In the genomic region with DNA sequence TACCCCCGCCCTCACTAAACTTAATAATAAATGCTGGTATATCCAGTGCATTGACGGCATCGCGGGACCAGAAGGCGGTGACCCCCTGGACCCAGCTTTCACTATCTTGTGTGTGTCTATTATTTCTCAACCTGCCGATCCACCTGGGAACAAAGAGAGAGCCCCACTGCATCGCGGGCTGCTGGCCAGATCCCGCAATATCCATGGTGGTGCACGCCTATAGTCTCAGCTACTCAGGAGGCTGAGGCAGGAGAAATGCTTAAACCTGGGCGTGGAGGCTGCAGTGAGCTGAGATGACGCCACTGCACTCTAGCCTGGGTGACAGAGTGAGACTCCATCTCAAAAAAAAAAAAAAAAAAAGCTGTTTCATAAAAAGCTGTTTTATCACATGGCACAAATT, we compare ENCODE assay signal across 1 cellular context.
A peak's percentile ranks its signal among the peaks of the same experiment; 100 is the strongest.
TF ChIP-seq lines count a peak whose summit lies in the region.

No MANE protein-coding gene starts in this region.

TF ChIP-seq in HepG2, 621 proteins besides CTCF, POLR2A, EP300 and RAD21:
- TF ChIP-seq ZBTB38 (CRISPR knock-in tag; IDR thresholded peaks at IDR 0.05): peak; percentile 94
- 0 out of 2 replicates have a peak, but pooled peaks have one; percentile 27 for TF ChIP-seq ZNF747 (CRISPR knock-in tag; IDR thresholded peaks at IDR 0.05; ENCODE audit: borderline replicate concordance)
- TF ChIP-seq, protein P1, sequence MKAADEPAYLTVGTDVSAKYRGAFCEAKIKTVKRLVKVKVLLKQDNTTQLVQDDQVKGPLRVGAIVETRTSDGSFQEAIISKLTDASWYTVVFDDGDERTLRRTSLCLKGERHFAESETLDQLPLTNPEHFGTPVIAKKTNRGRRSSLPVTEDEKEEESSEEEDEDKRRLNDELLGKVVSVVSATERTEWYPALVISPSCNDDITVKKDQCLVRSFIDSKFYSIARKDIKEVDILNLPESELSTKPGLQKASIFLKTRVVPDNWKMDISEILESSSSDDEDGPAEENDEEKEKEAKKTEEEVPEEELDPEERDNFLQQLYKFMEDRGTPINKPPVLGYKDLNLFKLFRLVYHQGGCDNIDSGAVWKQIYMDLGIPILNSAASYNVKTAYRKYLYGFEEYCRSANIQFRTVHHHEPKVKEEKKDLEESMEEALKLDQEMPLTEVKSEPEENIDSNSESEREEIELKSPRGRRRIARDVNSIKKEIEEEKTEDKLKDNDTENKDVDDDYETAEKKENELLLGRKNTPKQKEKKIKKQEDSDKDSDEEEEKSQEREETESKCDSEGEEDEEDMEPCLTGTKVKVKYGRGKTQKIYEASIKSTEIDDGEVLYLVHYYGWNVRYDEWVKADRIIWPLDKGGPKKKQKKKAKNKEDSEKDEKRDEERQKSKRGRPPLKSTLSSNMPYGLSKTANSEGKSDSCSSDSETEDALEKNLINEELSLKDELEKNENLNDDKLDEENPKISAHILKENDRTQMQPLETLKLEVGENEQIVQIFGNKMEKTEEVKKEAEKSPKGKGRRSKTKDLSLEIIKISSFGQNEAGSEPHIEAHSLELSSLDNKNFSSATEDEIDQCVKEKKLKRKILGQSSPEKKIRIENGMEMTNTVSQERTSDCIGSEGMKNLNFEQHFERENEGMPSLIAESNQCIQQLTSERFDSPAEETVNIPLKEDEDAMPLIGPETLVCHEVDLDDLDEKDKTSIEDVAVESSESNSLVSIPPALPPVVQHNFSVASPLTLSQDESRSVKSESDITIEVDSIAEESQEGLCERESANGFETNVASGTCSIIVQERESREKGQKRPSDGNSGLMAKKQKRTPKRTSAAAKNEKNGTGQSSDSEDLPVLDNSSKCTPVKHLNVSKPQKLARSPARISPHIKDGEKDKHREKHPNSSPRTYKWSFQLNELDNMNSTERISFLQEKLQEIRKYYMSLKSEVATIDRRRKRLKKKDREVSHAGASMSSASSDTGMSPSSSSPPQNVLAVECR (CRISPR knock-in tag; IDR thresholded peaks at IDR 0.05; ENCODE audit: borderline replicate concordance): peak; percentile 19; the same call in 1 of the 2 replicates
- TF ChIP-seq GTF3A (CRISPR knock-in tag; conservative IDR thresholded peaks at IDR 0.05): 0 out of 2 replicates have a peak, but pooled peaks have one; percentile 55
- TF ChIP-seq, protein P2, sequence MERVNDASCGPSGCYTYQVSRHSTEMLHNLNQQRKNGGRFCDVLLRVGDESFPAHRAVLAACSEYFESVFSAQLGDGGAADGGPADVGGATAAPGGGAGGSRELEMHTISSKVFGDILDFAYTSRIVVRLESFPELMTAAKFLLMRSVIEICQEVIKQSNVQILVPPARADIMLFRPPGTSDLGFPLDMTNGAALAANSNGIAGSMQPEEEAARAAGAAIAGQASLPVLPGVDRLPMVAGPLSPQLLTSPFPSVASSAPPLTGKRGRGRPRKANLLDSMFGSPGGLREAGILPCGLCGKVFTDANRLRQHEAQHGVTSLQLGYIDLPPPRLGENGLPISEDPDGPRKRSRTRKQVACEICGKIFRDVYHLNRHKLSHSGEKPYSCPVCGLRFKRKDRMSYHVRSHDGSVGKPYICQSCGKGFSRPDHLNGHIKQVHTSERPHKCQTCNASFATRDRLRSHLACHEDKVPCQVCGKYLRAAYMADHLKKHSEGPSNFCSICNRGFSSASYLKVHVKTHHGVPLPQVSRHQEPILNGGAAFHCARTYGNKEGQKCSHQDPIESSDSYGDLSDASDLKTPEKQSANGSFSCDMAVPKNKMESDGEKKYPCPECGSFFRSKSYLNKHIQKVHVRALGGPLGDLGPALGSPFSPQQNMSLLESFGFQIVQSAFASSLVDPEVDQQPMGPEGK (CRISPR knock-in tag; IDR thresholded peaks at IDR 0.05): peak; percentile 17; the same call in 1 of the 2 replicates
- TF ChIP-seq, protein P3, sequence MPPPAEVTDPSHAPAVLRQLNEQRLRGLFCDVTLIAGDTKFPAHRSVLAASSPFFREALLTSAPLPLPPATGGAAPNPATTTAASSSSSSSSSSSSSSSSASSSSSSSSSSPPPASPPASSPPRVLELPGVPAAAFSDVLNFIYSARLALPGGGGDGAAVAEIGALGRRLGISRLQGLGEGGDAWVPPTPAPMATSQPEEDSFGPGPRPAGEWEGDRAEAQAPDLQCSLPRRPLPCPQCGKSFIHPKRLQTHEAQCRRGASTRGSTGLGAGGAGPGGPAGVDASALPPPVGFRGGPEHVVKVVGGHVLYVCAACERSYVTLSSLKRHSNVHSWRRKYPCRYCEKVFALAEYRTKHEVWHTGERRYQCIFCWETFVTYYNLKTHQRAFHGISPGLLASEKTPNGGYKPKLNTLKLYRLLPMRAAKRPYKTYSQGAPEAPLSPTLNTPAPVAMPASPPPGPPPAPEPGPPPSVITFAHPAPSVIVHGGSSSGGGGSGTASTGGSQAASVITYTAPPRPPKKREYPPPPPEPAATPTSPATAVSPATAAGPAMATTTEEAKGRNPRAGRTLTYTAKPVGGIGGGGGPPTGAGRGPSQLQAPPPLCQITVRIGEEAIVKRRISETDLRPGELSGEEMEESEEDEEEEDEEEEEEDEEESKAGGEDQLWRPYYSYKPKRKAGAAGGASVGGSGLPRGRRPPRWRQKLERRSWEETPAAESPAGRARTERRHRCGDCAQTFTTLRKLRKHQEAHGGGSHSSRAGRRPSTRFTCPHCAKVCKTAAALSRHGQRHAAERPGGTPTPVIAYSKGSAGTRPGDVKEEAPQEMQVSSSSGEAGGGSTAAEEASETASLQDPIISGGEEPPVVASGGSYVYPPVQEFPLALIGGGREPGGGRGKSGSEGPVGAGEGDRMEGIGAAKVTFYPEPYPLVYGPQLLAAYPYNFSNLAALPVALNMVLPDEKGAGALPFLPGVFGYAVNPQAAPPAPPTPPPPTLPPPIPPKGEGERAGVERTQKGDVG (CRISPR knock-in tag; IDR thresholded peaks at IDR 0.05; ENCODE audit: borderline replicate concordance): peak; percentile 99
- TF ChIP-seq, protein P4, sequence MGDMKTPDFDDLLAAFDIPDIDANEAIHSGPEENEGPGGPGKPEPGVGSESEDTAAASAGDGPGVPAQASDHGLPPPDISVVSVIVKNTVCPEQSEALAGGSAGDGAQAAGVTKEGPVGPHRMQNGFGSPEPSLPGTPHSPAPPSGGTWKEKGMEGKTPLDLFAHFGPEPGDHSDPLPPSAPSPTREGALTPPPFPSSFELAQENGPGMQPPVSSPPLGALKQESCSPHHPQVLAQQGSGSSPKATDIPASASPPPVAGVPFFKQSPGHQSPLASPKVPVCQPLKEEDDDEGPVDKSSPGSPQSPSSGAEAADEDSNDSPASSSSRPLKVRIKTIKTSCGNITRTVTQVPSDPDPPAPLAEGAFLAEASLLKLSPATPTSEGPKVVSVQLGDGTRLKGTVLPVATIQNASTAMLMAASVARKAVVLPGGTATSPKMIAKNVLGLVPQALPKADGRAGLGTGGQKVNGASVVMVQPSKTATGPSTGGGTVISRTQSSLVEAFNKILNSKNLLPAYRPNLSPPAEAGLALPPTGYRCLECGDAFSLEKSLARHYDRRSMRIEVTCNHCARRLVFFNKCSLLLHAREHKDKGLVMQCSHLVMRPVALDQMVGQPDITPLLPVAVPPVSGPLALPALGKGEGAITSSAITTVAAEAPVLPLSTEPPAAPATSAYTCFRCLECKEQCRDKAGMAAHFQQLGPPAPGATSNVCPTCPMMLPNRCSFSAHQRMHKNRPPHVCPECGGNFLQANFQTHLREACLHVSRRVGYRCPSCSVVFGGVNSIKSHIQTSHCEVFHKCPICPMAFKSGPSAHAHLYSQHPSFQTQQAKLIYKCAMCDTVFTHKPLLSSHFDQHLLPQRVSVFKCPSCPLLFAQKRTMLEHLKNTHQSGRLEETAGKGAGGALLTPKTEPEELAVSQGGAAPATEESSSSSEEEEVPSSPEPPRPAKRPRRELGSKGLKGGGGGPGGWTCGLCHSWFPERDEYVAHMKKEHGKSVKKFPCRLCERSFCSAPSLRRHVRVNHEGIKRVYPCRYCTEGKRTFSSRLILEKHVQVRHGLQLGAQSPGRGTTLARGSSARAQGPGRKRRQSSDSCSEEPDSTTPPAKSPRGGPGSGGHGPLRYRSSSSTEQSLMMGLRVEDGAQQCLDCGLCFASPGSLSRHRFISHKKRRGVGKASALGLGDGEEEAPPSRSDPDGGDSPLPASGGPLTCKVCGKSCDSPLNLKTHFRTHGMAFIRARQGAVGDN (CRISPR knock-in tag; IDR thresholded peaks at IDR 0.05): peak; percentile 66
- 0 out of 2 replicates have a peak, but pooled peaks have one; percentile 26 for TF ChIP-seq POGZ (CRISPR knock-in tag; IDR thresholded peaks at IDR 0.05)
- TF ChIP-seq, protein P5, sequence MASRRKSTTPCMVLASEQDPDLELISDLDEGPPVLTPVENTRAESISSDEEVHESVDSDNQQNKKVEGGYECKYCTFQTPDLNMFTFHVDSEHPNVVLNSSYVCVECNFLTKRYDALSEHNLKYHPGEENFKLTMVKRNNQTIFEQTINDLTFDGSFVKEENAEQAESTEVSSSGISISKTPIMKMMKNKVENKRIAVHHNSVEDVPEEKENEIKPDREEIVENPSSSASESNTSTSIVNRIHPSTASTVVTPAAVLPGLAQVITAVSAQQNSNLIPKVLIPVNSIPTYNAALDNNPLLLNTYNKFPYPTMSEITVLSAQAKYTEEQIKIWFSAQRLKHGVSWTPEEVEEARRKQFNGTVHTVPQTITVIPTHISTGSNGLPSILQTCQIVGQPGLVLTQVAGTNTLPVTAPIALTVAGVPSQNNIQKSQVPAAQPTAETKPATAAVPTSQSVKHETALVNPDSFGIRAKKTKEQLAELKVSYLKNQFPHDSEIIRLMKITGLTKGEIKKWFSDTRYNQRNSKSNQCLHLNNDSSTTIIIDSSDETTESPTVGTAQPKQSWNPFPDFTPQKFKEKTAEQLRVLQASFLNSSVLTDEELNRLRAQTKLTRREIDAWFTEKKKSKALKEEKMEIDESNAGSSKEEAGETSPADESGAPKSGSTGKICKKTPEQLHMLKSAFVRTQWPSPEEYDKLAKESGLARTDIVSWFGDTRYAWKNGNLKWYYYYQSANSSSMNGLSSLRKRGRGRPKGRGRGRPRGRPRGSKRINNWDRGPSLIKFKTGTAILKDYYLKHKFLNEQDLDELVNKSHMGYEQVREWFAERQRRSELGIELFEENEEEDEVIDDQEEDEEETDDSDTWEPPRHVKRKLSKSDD (CRISPR knock-in tag; IDR thresholded peaks at IDR 0.05; ENCODE audit: low read depth): 0 out of 2 replicates have a peak, but pooled peaks have one; percentile 29
- TF ChIP-seq, protein P6, sequence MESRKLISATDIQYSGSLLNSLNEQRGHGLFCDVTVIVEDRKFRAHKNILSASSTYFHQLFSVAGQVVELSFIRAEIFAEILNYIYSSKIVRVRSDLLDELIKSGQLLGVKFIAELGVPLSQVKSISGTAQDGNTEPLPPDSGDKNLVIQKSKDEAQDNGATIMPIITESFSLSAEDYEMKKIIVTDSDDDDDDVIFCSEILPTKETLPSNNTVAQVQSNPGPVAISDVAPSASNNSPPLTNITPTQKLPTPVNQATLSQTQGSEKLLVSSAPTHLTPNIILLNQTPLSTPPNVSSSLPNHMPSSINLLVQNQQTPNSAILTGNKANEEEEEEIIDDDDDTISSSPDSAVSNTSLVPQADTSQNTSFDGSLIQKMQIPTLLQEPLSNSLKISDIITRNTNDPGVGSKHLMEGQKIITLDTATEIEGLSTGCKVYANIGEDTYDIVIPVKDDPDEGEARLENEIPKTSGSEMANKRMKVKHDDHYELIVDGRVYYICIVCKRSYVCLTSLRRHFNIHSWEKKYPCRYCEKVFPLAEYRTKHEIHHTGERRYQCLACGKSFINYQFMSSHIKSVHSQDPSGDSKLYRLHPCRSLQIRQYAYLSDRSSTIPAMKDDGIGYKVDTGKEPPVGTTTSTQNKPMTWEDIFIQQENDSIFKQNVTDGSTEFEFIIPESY (CRISPR knock-in tag; IDR thresholded peaks at IDR 0.05): peak; percentile 97
